Comparison of ENCODE assay signal across 20 cellular contexts in genomic region chr12:116397148-116397547, GRCh38.
DNase-seq lines count a peak whose midpoint lies in the region; ATAC-seq and TF ChIP-seq lines count a peak whose summit lies in the region.
"Had no signal": no experiment of that assay in that cellular context is flagged by ENCODE, and none has a peak within 500 bp of the region (broad histone marks: within the 10 kb centered on the region; RNA-seq: fewer than 3 reads in every experiment).

No MANE protein-coding gene starts in this region.

- peak; percentile 40 for DNase-seq in A172 (ENCODE audit: low spot score)
- peak; percentile 19 for DNase-seq in HS-5 (ENCODE audit: low read depth)
- peak; percentile 64 for DNase-seq in adipocyte (ENCODE audit: low read depth)
- peak; percentile 70 for DNase-seq in fibroblast of mammary gland (ENCODE audit: low read depth)
- DNase-seq in NCI-H748 treated with DMSO at 0.1 percent for 48 hours (lab: John Stamatoyannopoulos, UW), result no peak
- DNase-seq: activated CD4-positive, alpha-beta T cell treated with anti-CD3 and anti-CD28 coated beads, Interleukin-2, amount 10 ng/mL, durations not matched to agents 7 days and 5 days; caudate nucleus; CD4-positive, CD25-positive, alpha-beta regulatory T cell; DMS79 treated with DMSO at 0.1 percent for 48 hours; head of caudate nucleus; Kasumi-1; NCI-H187 treated with DMSO at 0.1 percent for 48 hours; NCI-H510A; nephron progenitor cell; stimulated activated naive CD8-positive, alpha-beta T cell treated with anti-CD3 and anti-CD28 coated beads, Interleukin-15, amount 100 ng/mL, for 72 hours had no signal

- no peak overlapping the region for H3K9ac ChIP-seq in adipocyte (ENCODE audit: low read length)

- peaks cover 6% of the 10 kb centered on the region for H3K9me3 ChIP-seq in adipocyte (ENCODE audit: control insufficient read depth, low read length)
- H3K9me3 ChIP-seq: vagina had no signal

- TF ChIP-seq CTCF in fibroblast of mammary gland (conservative IDR thresholded peaks at IDR 0.05; ENCODE audit: control insufficient read depth, insufficient read depth, low read depth, low read length), result no peak

- H3K27me3 ChIP-seq in adipocyte (replicated peaks; ENCODE audit: control insufficient read depth, insufficient read depth, low read length), result no peaks in the 10 kb centered on the region
- H3K27me3 ChIP-seq: vagina had no signal

- H3K4me3 ChIP-seq in adipocyte (ENCODE audit: low read length), result no peak overlapping the region
- no peak overlapping the region for H3K4me3 ChIP-seq in fibroblast of mammary gland (ENCODE audit: control insufficient read depth, low read depth, low read length)
- H3K4me3 ChIP-seq: vagina had no signal

- H3K4me1 ChIP-seq in adipocyte (ENCODE audit: control insufficient read depth, insufficient read depth, low read length), result no peaks in the 10 kb centered on the region

- no peak for ATAC-seq in HG03342 (IDR thresholded peaks at IDR 0.05; ENCODE audit: unreplicated experiment)
- no peak for ATAC-seq in HG03571 (IDR thresholded peaks at IDR 0.05; ENCODE audit: unreplicated experiment)
- no peak for ATAC-seq in GM18502 (IDR thresholded peaks at IDR 0.05; ENCODE audit: poor library complexity, unreplicated experiment)
- ATAC-seq: activated naive CD4-positive, alpha-beta T cell treated with anti-CD3 and anti-CD28 coated beads, Interleukin-2, amount 50 U/mL, for 72 hours; stimulated activated naive CD8-positive, alpha-beta T cell treated with anti-CD3 and anti-CD28 coated beads, Interleukin-15, amount 100 ng/mL, for 72 hours had no signal

- H3K36me3 ChIP-seq in adipocyte (ENCODE audit: control insufficient read depth, insufficient read depth, low read length, severe bottlenecking), result no peaks in the 10 kb centered on the region
- H3K36me3 ChIP-seq: vagina had no signal
